Comparison of ENCODE assay signal across 26 cellular contexts in the genomic region with DNA sequence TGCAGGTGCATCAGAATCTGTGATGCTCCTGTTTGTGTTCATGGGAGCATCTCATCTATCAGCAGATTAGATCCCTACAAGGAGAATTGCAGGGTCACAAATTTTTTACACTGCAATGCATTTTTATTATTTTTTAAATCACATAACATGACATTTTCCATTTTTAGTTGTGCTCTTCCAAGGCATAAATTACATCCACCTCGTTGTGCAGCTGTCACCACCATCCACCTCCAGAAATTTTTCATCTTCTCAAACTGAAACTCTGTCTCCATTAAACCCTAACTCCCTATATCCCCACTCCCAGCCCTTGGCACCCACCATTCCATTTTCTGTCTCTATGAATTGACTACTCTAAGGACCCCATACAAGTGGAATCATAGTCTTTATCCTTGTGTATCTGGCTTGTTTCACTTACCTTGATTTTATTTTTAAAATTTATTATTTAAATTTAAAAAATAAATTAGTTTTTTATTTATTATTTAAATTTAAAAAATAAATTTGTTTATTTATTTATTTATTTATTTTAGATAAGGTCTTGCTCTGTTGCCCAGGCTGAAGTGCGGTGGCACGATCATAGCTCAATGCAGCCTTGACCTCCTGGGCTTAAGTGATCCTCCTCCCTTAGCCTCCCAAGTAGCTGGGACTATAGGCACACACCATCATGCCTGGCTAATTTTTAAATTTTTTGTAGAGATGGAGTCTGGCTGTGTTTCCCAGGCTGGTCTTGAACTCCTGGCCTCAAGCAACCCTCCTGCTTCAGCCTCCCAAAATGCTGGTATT.
"Had no signal": no experiment of that assay in that cellular context is flagged by ENCODE, and none has a peak within 500 bp of the region (broad histone marks: within the 10 kb centered on the region; RNA-seq: fewer than 3 reads in every experiment).

No MANE protein-coding gene starts in this region.

- H3K4me1 Mint-ChIP-seq: central memory CD8-positive, alpha-beta T cell had no signal

- H3K4me2 ChIP-seq: hepatocyte had no signal

- H3K4me3 ChIP-seq: colonic mucosa, hepatocyte, left lung, mucosa of descending colon, ovary, right atrium auricular region, suprapubic skin, thyroid gland had no signal

- H3K27ac Mint-ChIP-seq: dendritic cell treated with granulocyte-macrophage colony-stimulating factor and Interleukin-4, amounts not matched to agents 40 ng/mL and 50 ng/mL, for 4 days; mesothelial cell of epicardium; naive B cell; stimulated activated naive B cell treated with anti-CD40 and anti-IgM and Interleukin-4, amounts not matched to agents 10 μg/mL and 1 μg/mL and 100 μg/mL, for 72 hours; stimulated activated naive CD8-positive, alpha-beta T cell treated with anti-CD3 and anti-CD28 coated beads, Interleukin-15, Interleukin-2, amounts not matched to agents 100 ng/mL and 50 ng/mL, for 24 hours had no signal

- ATAC-seq: esophagus mucosa; left cardiac atrium; left lung; mucosa of descending colon; sciatic nerve; stimulated activated naive B cell treated with anti-CD40 and anti-IgM and Interleukin-4, amounts not matched to agents 10 μg/mL and 1 μg/mL and 100 μg/mL, for 72 hours had no signal

- DNase-seq: colonic mucosa; effector CD8-positive, alpha-beta T cell; foreskin melanocyte; left cardiac atrium; left lung; mesenchymal stem cell; mucosa of descending colon; naive B cell; occipital lobe; ovary; stimulated activated CD4-positive, alpha-beta T cell treated with anti-CD3 and anti-CD28 coated beads, Interleukin-2, amount 100 ng/mL, for 48 hours; stimulated activated naive B cell treated with anti-CD40 and anti-IgM and Interleukin-4, amounts not matched to agents 10 μg/mL and 1 μg/mL and 100 μg/mL, for 72 hours; thyroid gland; trophoblast cell had no signal

- H3K36me3 Mint-ChIP-seq: mesothelial cell of epicardium, naive B cell had no signal

- H3K9me3 Mint-ChIP-seq: central memory CD8-positive, alpha-beta T cell; dendritic cell treated with granulocyte-macrophage colony-stimulating factor and Interleukin-4, amounts not matched to agents 40 ng/mL and 50 ng/mL, for 4 days; endodermal cell; mesothelial cell of epicardium; stimulated activated naive B cell treated with anti-CD40 and anti-IgM and Interleukin-4, amounts not matched to agents 10 μg/mL and 1 μg/mL and 100 μg/mL, for 72 hours; stimulated activated naive CD8-positive, alpha-beta T cell treated with anti-CD3 and anti-CD28 coated beads, Interleukin-15, Interleukin-2, amounts not matched to agents 100 ng/mL and 50 ng/mL, for 24 hours had no signal

- H3K4me1 ChIP-seq: colonic mucosa, left lung, thyroid gland had no signal

- FAIRE-seq: islet of Langerhans had no signal

- H3K9me3 ChIP-seq: colonic mucosa, left lung, mucosa of descending colon, ovary, right atrium auricular region, suprapubic skin, thyroid gland had no signal

- H3K27ac ChIP-seq: colonic mucosa, epithelial cell of prostate, hepatocyte, left lung, ovary, right atrium auricular region, suprapubic skin, thyroid gland had no signal

- H3K36me3 ChIP-seq: colonic mucosa, left lung, ovary, right atrium auricular region, suprapubic skin, thyroid gland had no signal

- H3K4me3 Mint-ChIP-seq: central memory CD8-positive, alpha-beta T cell; dendritic cell treated with granulocyte-macrophage colony-stimulating factor and Interleukin-4, amounts not matched to agents 40 ng/mL and 50 ng/mL, for 4 days; mesothelial cell of epicardium; naive B cell; stimulated activated naive B cell treated with anti-CD40 and anti-IgM and Interleukin-4, amounts not matched to agents 10 μg/mL and 1 μg/mL and 100 μg/mL, for 72 hours; stimulated activated naive CD8-positive, alpha-beta T cell treated with anti-CD3 and anti-CD28 coated beads, Interleukin-15, Interleukin-2, amounts not matched to agents 100 ng/mL and 50 ng/mL, for 24 hours had no signal

- H3K27me3 ChIP-seq: colonic mucosa, hepatocyte, left lung, ovary, right atrium auricular region, suprapubic skin, thyroid gland had no signal
